8 cellular contexts compared by ENCODE assay signal in the genomic region with DNA sequence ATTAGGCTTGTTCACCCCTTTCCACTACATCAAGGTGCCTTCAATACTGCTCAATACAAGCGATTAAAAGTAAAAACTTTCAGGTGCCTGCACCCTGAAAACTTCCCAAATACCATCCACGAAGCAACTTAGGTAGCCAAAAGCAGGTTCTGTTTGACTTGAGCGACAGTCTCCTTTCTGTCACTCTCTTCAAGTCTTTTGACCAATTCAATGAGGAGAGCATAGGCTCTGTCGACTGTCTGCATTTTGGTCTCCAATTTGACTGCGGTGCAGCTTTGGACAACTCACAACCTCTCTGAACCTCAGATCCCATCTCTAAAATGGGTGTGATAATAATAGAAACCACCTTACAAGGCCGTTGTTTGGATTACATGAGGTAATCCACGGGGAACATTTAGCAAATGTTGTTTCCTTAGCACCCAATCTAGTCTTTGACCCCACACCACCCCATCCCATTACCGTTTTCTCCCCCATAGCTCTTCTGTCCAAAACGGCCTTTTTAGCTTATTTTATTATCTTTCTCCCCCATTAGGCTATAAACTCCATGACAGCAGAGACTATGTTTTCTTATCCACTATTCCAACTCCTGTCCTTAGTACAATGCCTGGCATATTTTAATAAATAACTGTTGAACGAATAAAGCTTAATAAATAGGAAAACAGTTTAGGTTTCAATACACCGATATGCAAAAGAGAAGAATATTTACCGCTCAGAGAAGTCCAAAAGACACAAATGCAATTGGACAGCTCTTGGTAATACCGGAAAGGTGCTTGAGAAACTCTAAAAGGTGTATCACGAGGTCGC. TPM values are rescaled to one million over a fixed set of nuclear protein-coding genes. Genes with fewer than 3 reads are reported as not detected.
A peak's percentile ranks its signal among the peaks of the same experiment; 100 is the strongest.
DNase-seq lines count a peak whose midpoint lies in the region; ATAC-seq and TF ChIP-seq lines count a peak whose summit lies in the region.

No MANE protein-coding gene starts in this region.

- H3K9ac ChIP-seq in SK-N-SH, result peak overlapping the region; percentile 100

- peaks cover 26% of the 10 kb centered on the region for H3F3A ChIP-seq in SK-N-SH (replicated peaks; ENCODE audit: insufficient read depth)

- peak overlapping the region; percentile 96 to 97 for H3K27ac Mint-ChIP-seq in activated naive CD4-positive, alpha-beta T cell treated with anti-CD3 and anti-CD28 coated beads, Interleukin-2, amount 50 U/mL, for 72 hours

- intact Hi-C loops in head of caudate nucleus (cut with DNase I), result loop anchor here (5.0 kb wide), 1 partner anchor 45 kb away; no protein-coding TSS in a partner anchor

- H3K4me2 ChIP-seq in SK-N-SH, result peak overlapping the region; percentile 94

- DNase-seq in SK-N-SH (no peak), kidney epithelial cell (ENCODE audit: low read depth) (no peak), head of caudate nucleus (no peak), ecto neural progenitor cell (ENCODE audit: low spot score) (no peak)
- no peak for DNase-seq in activated naive CD4-positive, alpha-beta T cell treated with anti-CD3 and anti-CD28 coated beads, Interleukin-2, amount 50 U/mL, for 72 hours (ENCODE audit: low spot score in 2 of 2)

- TF ChIP-seq RAD21 in SK-N-SH (IDR thresholded peaks at IDR 0.05; ENCODE audit: low read length), result no peak

- H2AFZ ChIP-seq in SK-N-SH (ENCODE audit: low read depth), result peak overlapping the region; percentile 44; the same call in 1 of the 2 replicates

- peak overlapping the region; percentile 92 to 100; a peak in 3 of 4 replicates for H3K27ac ChIP-seq in SK-N-SH (ENCODE audit: low read depth in 2 of 2, low read length in 1 of 2)
- H3K27ac ChIP-seq in temporal lobe (ENCODE audit: low read depth, low read length), result peak overlapping the region; percentile 83

- H3K9me2 ChIP-seq in SK-N-SH, result no peaks in the 10 kb centered on the region

- peak overlapping the region; percentile 90 to 100 for H3K4me3 ChIP-seq in SK-N-SH (ENCODE audit: low read depth in 2 of 2, low read length in 1 of 2)
- H3K4me3 ChIP-seq in kidney epithelial cell (ENCODE audit: low read depth, low read length), result peak overlapping the region; percentile 90

- H3K79me2 ChIP-seq in SK-N-SH (ENCODE audit: insufficient read depth), result peaks cover 46% of the 10 kb centered on the region

- CTCF ChIA-PET in SK-N-SH (lab: Yijun Ruan, JAX), result interaction anchor here (0.9 to 2.6 kb wide), 5 partner anchors 10 to 541 kb away, joined by 3 to 10 read pairs (median 4); no protein-coding TSS in a partner anchor

- H3K27me3 ChIP-seq in SK-N-SH (ENCODE audit: insufficient read depth) (no peaks in the 10 kb centered on the region), kidney epithelial cell (ENCODE audit: control insufficient read depth, insufficient read depth, low read length) (no peaks in the 10 kb centered on the region)

- H3K9me3 ChIP-seq in SK-N-SH, result no peaks in the 10 kb centered on the region

- no peak for TF ChIP-seq EP300 in SK-N-SH (IDR thresholded peaks at IDR 0.05; ENCODE audit: borderline replicate concordance in 1 of 2, low read depth in 1 of 2, low read length in 1 of 2)

- H3K36me3 Mint-ChIP-seq in activated naive CD4-positive, alpha-beta T cell treated with anti-CD3 and anti-CD28 coated beads, Interleukin-2, amount 50 U/mL, for 72 hours, result peaks cover 27 to 28% of the 10 kb centered on the region in 2 donors

- H3K36me3 ChIP-seq in SK-N-SH (replicated peaks in 1 of 2; ENCODE audit: control insufficient read depth in 1 of 2, insufficient read depth in 2 of 2, low read length in 1 of 2), result peaks cover 16 to 28% of the 10 kb centered on the region in 2 experiments
- H3K36me3 ChIP-seq in kidney epithelial cell (ENCODE audit: control insufficient read depth, insufficient read depth, low read length), result no peaks in the 10 kb centered on the region

- TF ChIP-seq CTCF in SK-N-SH (IDR thresholded peaks at IDR 0.05) (no peak), kidney epithelial cell (IDR thresholded peaks at IDR 0.05; ENCODE audit: insufficient read depth, low read length, poor library complexity, severe bottlenecking) (no peak)

- ATAC-seq in SK-N-SH treated with all-trans-retinoic acid at 6 μM for 48 hours (no peak), GM18909 (IDR thresholded peaks at IDR 0.05; ENCODE audit: poor library complexity, unreplicated experiment) (no peak)
- no peak for ATAC-seq in activated naive CD4-positive, alpha-beta T cell treated with anti-CD3 and anti-CD28 coated beads, Interleukin-2, amount 50 U/mL, for 72 hours

- 19% methylated on average over 15 of the region's 15 CpGs for WGBS in SK-N-SH (ENCODE audit: low lambda C conversion rate)

- H4K20me1 ChIP-seq in SK-N-SH (ENCODE audit: insufficient read depth), result no peaks in the 10 kb centered on the region; the same call in 1 of the 2 replicates

- H3K9me3 Mint-ChIP-seq in activated naive CD4-positive, alpha-beta T cell treated with anti-CD3 and anti-CD28 coated beads, Interleukin-2, amount 50 U/mL, for 72 hours, result peaks cover 0 to 3% of the 10 kb centered on the region in 2 donors

- POLR2A ChIA-PET in SK-N-SH (lab: Yijun Ruan, JAX), result interaction anchor here (0.6 to 1.1 kb wide), 2 partner anchors 10 to 123 kb away, joined by 3 to 4 read pairs; no protein-coding TSS in a partner anchor

- peaks cover 0 to 12% of the 10 kb centered on the region in 2 experiments; a peak in 3 of 4 replicates for H3K4me1 ChIP-seq in SK-N-SH (ENCODE audit: control insufficient read depth in 1 of 2, insufficient read depth in 2 of 2, low read depth in 1 of 2, low read length in 1 of 2)

TF ChIP-seq in SK-N-SH, 30 proteins besides CTCF, POLR2A, EP300 and RAD21 (continues in another document):
- TF ChIP-seq POLR2AphosphoS5 (IDR thresholded peaks at IDR 0.05; ENCODE audit: low read depth, low read length) (no peak), NFIC (IDR thresholded peaks at IDR 0.05; ENCODE audit: borderline replicate concordance) (no peak)

TF ChIP-seq in SK-N-SH treated with all-trans-retinoic acid at 6 μM for 48 hours, 23 proteins besides CTCF, POLR2A, EP300 and RAD21:
- no peak for TF ChIP-seq ZC3H10 (CRISPR knock-in tag; IDR thresholded peaks at IDR 0.05)
- no peak for TF ChIP-seq ARNTL (CRISPR knock-in tag; IDR thresholded peaks at IDR 0.05; ENCODE audit: borderline replicate concordance, low read depth)
- no peak for TF ChIP-seq ISL1 (CRISPR knock-in tag; IDR thresholded peaks at IDR 0.05)
- TF ChIP-seq, protein P1, sequence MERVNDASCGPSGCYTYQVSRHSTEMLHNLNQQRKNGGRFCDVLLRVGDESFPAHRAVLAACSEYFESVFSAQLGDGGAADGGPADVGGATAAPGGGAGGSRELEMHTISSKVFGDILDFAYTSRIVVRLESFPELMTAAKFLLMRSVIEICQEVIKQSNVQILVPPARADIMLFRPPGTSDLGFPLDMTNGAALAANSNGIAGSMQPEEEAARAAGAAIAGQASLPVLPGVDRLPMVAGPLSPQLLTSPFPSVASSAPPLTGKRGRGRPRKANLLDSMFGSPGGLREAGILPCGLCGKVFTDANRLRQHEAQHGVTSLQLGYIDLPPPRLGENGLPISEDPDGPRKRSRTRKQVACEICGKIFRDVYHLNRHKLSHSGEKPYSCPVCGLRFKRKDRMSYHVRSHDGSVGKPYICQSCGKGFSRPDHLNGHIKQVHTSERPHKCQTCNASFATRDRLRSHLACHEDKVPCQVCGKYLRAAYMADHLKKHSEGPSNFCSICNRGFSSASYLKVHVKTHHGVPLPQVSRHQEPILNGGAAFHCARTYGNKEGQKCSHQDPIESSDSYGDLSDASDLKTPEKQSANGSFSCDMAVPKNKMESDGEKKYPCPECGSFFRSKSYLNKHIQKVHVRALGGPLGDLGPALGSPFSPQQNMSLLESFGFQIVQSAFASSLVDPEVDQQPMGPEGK (CRISPR knock-in tag; IDR thresholded peaks at IDR 0.05; ENCODE audit: borderline replicate concordance), result no peak
- no peak for TF ChIP-seq SNAI2 (CRISPR knock-in tag; IDR thresholded peaks at IDR 0.05)
- no peak for TF ChIP-seq ZNF565 (CRISPR knock-in tag; conservative IDR thresholded peaks at IDR 0.05; ENCODE audit: low read depth)
- TF ChIP-seq ZFP30 (CRISPR knock-in tag; IDR thresholded peaks at IDR 0.05), result no peak
- no peak for TF ChIP-seq ESRRG (CRISPR knock-in tag; IDR thresholded peaks at IDR 0.05)
- no peak for TF ChIP-seq ZNF70 (CRISPR knock-in tag; IDR thresholded peaks at IDR 0.05)
- TF ChIP-seq ZNF8 (CRISPR knock-in tag; IDR thresholded peaks at IDR 0.05), result no peak
- no peak for TF ChIP-seq CSDC2 (CRISPR knock-in tag; IDR thresholded peaks at IDR 0.05)

RNA-seq across cellular contexts. Expression of a gene that starts 1.0 kb away (rescaled TPM):
- 10.3 TPM in 2 replicates for polyA plus RNA-seq in SK-N-SH (2012; rRNA removed)
- 8.8 and 9.0 TPM in 2 replicates for polyA plus RNA-seq in SK-N-SH (2012; cell fraction: cytosol; rRNA removed)
- polyA plus RNA-seq in SK-N-SH (2012; cell fraction: nucleus; rRNA removed), result 25.3 and 33.2 TPM in 2 replicates
- 100 to 1,000 TPM in 1 of 2 donors, 10 to 100 TPM in 1; 70.8 to 134 TPM for total RNA-seq in activated naive CD4-positive, alpha-beta T cell treated with anti-CD3 and anti-CD28 coated beads, Interleukin-2, amount 50 U/mL, for 72 hours
- total RNA-seq in kidney epithelial cell (19.8 and 25.4 TPM in 2 replicates), temporal lobe (27.5 TPM)

RNA-seq across cellular contexts. Expression of a gene that starts 8.1 kb away (rescaled TPM):
- polyA plus RNA-seq in SK-N-SH (2012; rRNA removed), result 18.8 and 27.9 TPM in 2 replicates
- 22.2 and 27.7 TPM in 2 replicates for polyA plus RNA-seq in SK-N-SH (2012; cell fraction: cytosol; rRNA removed)
- polyA plus RNA-seq in SK-N-SH (2012; cell fraction: nucleus; rRNA removed), result 15.3 and 16.2 TPM in 2 replicates
- 100 to 1,000 TPM; 114 to 196 TPM for total RNA-seq in activated naive CD4-positive, alpha-beta T cell treated with anti-CD3 and anti-CD28 coated beads, Interleukin-2, amount 50 U/mL, for 72 hours
- 28.2 and 31.4 TPM in 2 replicates for total RNA-seq in kidney epithelial cell
- 6.4 TPM for total RNA-seq in temporal lobe
